ENCODE assay signal across 23 cellular contexts in the genomic region with DNA sequence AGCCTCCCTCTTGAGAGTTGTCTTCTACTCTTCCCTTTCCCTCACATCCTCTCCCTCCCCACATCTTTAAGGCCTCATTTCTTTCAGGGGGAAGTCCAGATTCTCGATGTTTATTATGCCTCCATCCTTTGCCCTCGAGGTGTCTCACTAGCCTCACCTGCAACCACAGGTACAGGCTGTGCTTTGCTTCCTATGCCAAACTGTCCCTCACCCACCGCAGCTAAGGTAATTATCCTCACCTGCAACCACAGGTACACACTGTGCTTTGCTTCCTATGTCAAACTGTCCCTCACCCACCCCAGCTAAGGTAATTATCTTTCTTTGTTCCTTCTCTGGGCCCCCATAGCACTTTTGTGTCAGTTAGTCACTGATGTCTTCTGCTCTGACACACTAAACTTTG.
"Had no signal": no experiment of that assay in that cellular context is flagged by ENCODE, and none has a peak within 500 bp of the region (broad histone marks: within the 10 kb centered on the region; RNA-seq: fewer than 3 reads in every experiment).

No MANE protein-coding gene starts in this region.

- H3K27me3 Mint-ChIP-seq: activated CD8-positive, alpha-beta T cell treated with anti-CD3 and anti-CD28 coated beads for 36 hours; activated naive CD4-positive, alpha-beta T cell treated with anti-CD3 and anti-CD28 coated beads, Interleukin-2, amount 10 ng/mL, durations not matched to agents 7 days and 5 days had no signal

- H3K27me3 ChIP-seq: cardiac muscle cell, left lung, ovary, upper lobe of right lung had no signal

- H3K9me3 Mint-ChIP-seq: activated CD4-positive, alpha-beta T cell treated with anti-CD3 and anti-CD28 coated beads, Interleukin-2, amount 10 ng/mL, durations not matched to agents 7 days and 5 days; activated CD8-positive, alpha-beta T cell treated with anti-CD3 and anti-CD28 coated beads for 36 hours; activated naive CD4-positive, alpha-beta T cell treated with anti-CD3 and anti-CD28 coated beads, Interleukin-2, amount 10 ng/mL, durations not matched to agents 7 days and 5 days; T-helper 2 cell treated with Interferon-gamma antibody and Interleukin-4, amounts not matched to agents 5 μg/mL and 100 μg/mL, for 36 hours had no signal

- H3K4me3 Mint-ChIP-seq: activated CD4-positive, alpha-beta T cell treated with anti-CD3 and anti-CD28 coated beads, Interleukin-2, amount 10 ng/mL, durations not matched to agents 7 days and 5 days; activated CD8-positive, alpha-beta memory T cell treated with anti-CD3 and anti-CD28 coated beads, Interleukin-2, amount 10 ng/mL, durations not matched to agents 7 days and 5 days; activated CD8-positive, alpha-beta T cell treated with anti-CD3 and anti-CD28 coated beads for 36 hours; activated naive CD4-positive, alpha-beta T cell treated with anti-CD3 and anti-CD28 coated beads, Interleukin-2, amount 10 ng/mL, durations not matched to agents 7 days and 5 days; dendritic cell treated with granulocyte-macrophage colony-stimulating factor and Interleukin-4, amounts not matched to agents 40 ng/mL and 50 ng/mL, for 4 days; mesothelial cell of epicardium; naive thymus-derived CD8-positive, alpha-beta T cell; T-helper 2 cell treated with Interferon-gamma antibody and Interleukin-4, amounts not matched to agents 5 μg/mL and 100 μg/mL, for 36 hours had no signal

- H3K4me1 Mint-ChIP-seq: activated CD4-positive, alpha-beta T cell treated with anti-CD3 and anti-CD28 coated beads, Interleukin-2, amount 10 ng/mL, durations not matched to agents 7 days and 5 days; activated CD8-positive, alpha-beta memory T cell treated with anti-CD3 and anti-CD28 coated beads, Interleukin-2, amount 10 ng/mL, durations not matched to agents 7 days and 5 days; activated naive CD4-positive, alpha-beta T cell treated with anti-CD3 and anti-CD28 coated beads, Interleukin-2, amount 10 ng/mL, durations not matched to agents 7 days and 5 days; naive thymus-derived CD8-positive, alpha-beta T cell had no signal

- H3K27ac ChIP-seq: cardiac muscle cell, left lung, ovary, upper lobe of right lung, WERI-Rb-1 had no signal

- H3K36me3 ChIP-seq: cardiac muscle cell, left lung, ovary, upper lobe of right lung, WERI-Rb-1 had no signal

- H3K36me3 Mint-ChIP-seq: activated CD8-positive, alpha-beta memory T cell treated with anti-CD3 and anti-CD28 coated beads, Interleukin-2, amount 10 ng/mL, durations not matched to agents 7 days and 5 days; activated naive CD4-positive, alpha-beta T cell treated with anti-CD3 and anti-CD28 coated beads, Interleukin-2, amount 10 ng/mL, durations not matched to agents 7 days and 5 days; mesothelial cell of epicardium; naive thymus-derived CD8-positive, alpha-beta T cell had no signal

- H3K9me3 ChIP-seq: left lung, ovary, upper lobe of right lung had no signal

- H3K4me3 ChIP-seq: cardiac muscle cell, left lung, lung, ovary, upper lobe of right lung had no signal

- ATAC-seq: activated CD8-positive, alpha-beta memory T cell treated with anti-CD3 and anti-CD28 coated beads, Interleukin-2, amount 10 ng/mL, durations not matched to agents 7 days and 5 days; activated CD8-positive, alpha-beta T cell treated with anti-CD3 and anti-CD28 coated beads for 36 hours; left lung; naive thymus-derived CD8-positive, alpha-beta T cell; right cardiac atrium; stimulated activated naive CD8-positive, alpha-beta T cell treated with anti-CD3 and anti-CD28 coated beads, Interleukin-15, Interleukin-2, amounts not matched to agents 100 U/mL and 50 U/mL, for 24 hours; upper lobe of right lung had no signal

- DNase-seq: activated CD4-positive, alpha-beta T cell treated with anti-CD3 and anti-CD28 coated beads, Interleukin-2, amount 10 ng/mL, durations not matched to agents 7 days and 5 days; activated CD4-positive, CD25-positive, alpha-beta regulatory T cell treated with anti-CD3 and anti-CD28 coated beads, Interleukin-2, amount 50 U/mL, for 72 hours; activated CD8-positive, alpha-beta memory T cell treated with anti-CD3 and anti-CD28 coated beads, Interleukin-2, amount 10 ng/mL, durations not matched to agents 7 days and 5 days; activated CD8-positive, alpha-beta T cell treated with anti-CD3 and anti-CD28 coated beads for 36 hours; activated effector memory CD4-positive, alpha-beta T cell treated with anti-CD3 and anti-CD28 coated beads, Interleukin-2, amount 50 U/mL, for 16 hours; activated naive CD4-positive, alpha-beta T cell treated with anti-CD3 and anti-CD28 coated beads, Interleukin-2, amount 10 ng/mL, durations not matched to agents 7 days and 5 days; activated T-cell treated with anti-CD3 and anti-CD28 coated beads for 4 hours; effector CD4-positive, alpha-beta T cell; kidney; left lung; naive thymus-derived CD8-positive, alpha-beta T cell; ovary; right cardiac atrium; stimulated activated CD4-positive, alpha-beta T cell treated with anti-CD3 and anti-CD28 coated beads, Interleukin-12 subunit alpha, Interleukin-12 subunit beta, amount 100 ng/mL, for 4 hours; stimulated activated CD4-positive, alpha-beta T cell treated with anti-CD3 and anti-CD28 coated beads, Interleukin-4, amount 100 ng/mL, for 4 hours; stimulated activated naive CD8-positive, alpha-beta T cell treated with anti-CD3 and anti-CD28 coated beads, Interleukin-15, Interleukin-2, amounts not matched to agents 100 U/mL and 50 U/mL, for 24 hours; upper lobe of right lung had no signal

- H3K4me1 ChIP-seq: left lung, upper lobe of right lung had no signal

- H3K27ac Mint-ChIP-seq: activated CD4-positive, alpha-beta T cell treated with anti-CD3 and anti-CD28 coated beads, Interleukin-2, amount 10 ng/mL, durations not matched to agents 7 days and 5 days; activated CD8-positive, alpha-beta memory T cell treated with anti-CD3 and anti-CD28 coated beads, Interleukin-2, amount 10 ng/mL, durations not matched to agents 7 days and 5 days; activated CD8-positive, alpha-beta T cell treated with anti-CD3 and anti-CD28 coated beads for 36 hours; activated naive CD4-positive, alpha-beta T cell treated with anti-CD3 and anti-CD28 coated beads, Interleukin-2, amount 10 ng/mL, durations not matched to agents 7 days and 5 days; dendritic cell treated with granulocyte-macrophage colony-stimulating factor and Interleukin-4, amounts not matched to agents 40 ng/mL and 50 ng/mL, for 4 days; mesothelial cell of epicardium; naive thymus-derived CD8-positive, alpha-beta T cell; T-helper 2 cell treated with Interferon-gamma antibody and Interleukin-4, amounts not matched to agents 5 μg/mL and 100 μg/mL, for 36 hours had no signal
